ENCODE assay signal across 13 cellular contexts in genomic region chr14:61452452-61452851, GRCh38.
DNase-seq lines count a peak whose midpoint lies in the region; ATAC-seq and TF ChIP-seq lines count a peak whose summit lies in the region.
"Had no signal": no experiment of that assay in that cellular context is flagged by ENCODE, and none has a peak within 500 bp of the region (broad histone marks: within the 10 kb centered on the region; RNA-seq: fewer than 3 reads in every experiment).

No MANE protein-coding gene starts in this region.

- peaks cover 95% of the 10 kb centered on the region for H3K4me1 Mint-ChIP-seq in activated CD8-positive, alpha-beta T cell treated with anti-CD3 and anti-CD28 coated beads for 36 hours (ENCODE audit: low read depth)

- H3K9me2 ChIP-seq in OCI-LY7 (ENCODE audit: insufficient read depth, low read length) = no peaks in the 10 kb centered on the region

- H3K4me3 ChIP-seq in effector memory CD4-positive, alpha-beta T cell (ENCODE audit: insufficient read depth, low read depth, low read length, poor library complexity, severe bottlenecking) = peak overlapping the region; percentile 9
- H3K4me3 ChIP-seq in upper lobe of right lung (no peak overlapping the region), OCI-LY7 (ENCODE audit: low read depth, low read length, poor library complexity, severe bottlenecking) (no peak overlapping the region)
- H3K4me3 ChIP-seq: adrenal gland had no signal

- H3K27ac ChIP-seq in effector memory CD4-positive, alpha-beta T cell (ENCODE audit: insufficient read depth, low read length, poor library complexity, severe bottlenecking) = peak overlapping the region; percentile 56
- H3K27ac ChIP-seq in upper lobe of right lung (peak overlapping the region; percentile 36), OCI-LY7 (ENCODE audit: low read depth, low read length, poor library complexity, severe bottlenecking) (no peak overlapping the region)
- H3K27ac ChIP-seq: adrenal gland had no signal

- TF ChIP-seq CTCF in activated CD8-positive, alpha-beta T cell treated with anti-CD3 and anti-CD28 coated beads for 36 hours (IDR thresholded peaks at IDR 0.05) = no peak
- TF ChIP-seq CTCF in upper lobe of right lung (IDR thresholded peaks at IDR 0.05) (no peak), OCI-LY7 (conservative IDR thresholded peaks at IDR 0.05; ENCODE audit: low read length) (no peak)

- peaks cover 86% of the 10 kb centered on the region for H3K36me3 Mint-ChIP-seq in activated CD8-positive, alpha-beta T cell treated with anti-CD3 and anti-CD28 coated beads for 36 hours (ENCODE audit: low read depth)

- CTCF ChIA-PET in activated CD8-positive, alpha-beta T cell treated with anti-CD3 and anti-CD28 coated beads for 36 hours (lab: Charles Lee) = interaction anchor here (0.9 to 2.3 kb wide), 16 partner anchors 9 to 385 kb away, joined by 3 to 8 read pairs (median 3); partner anchors contain the start of gene PRKCH
- CTCF ChIA-PET in OCI-LY7 (lab: Charles Lee; ENCODE audit: unreplicated experiment) = no interaction called here

- POLR2A ChIA-PET in activated CD8-positive, alpha-beta T cell treated with anti-CD3 and anti-CD28 coated beads for 36 hours (lab: Charles Lee) = interaction anchor here (0.7 to 1.8 kb wide), 21 partner anchors 8 to 385 kb away, joined by 3 to 7 read pairs (median 4); no protein-coding TSS in a partner anchor
- POLR2A ChIA-PET in OCI-LY7 (lab: Charles Lee) = no interaction called here

- DNase-seq in stimulated activated CD4-positive, alpha-beta T cell treated with anti-CD3 and anti-CD28 coated beads, Interleukin-15, amount 100 ng/mL, for 24 hours = peak; percentile 67
- no peak for DNase-seq in stimulated activated CD4-positive, alpha-beta T cell treated with anti-CD3 and anti-CD28 coated beads, Interleukin-12 subunit alpha, Interleukin-12 subunit beta, amount 100 ng/mL, for 4 hours
- DNase-seq in activated CD8-positive, alpha-beta T cell treated with anti-CD3 and anti-CD28 coated beads for 36 hours = peak; percentile 90
- peak in 2 of 3 donors; percentile 20 to 25 for DNase-seq in effector memory CD4-positive, alpha-beta T cell
- DNase-seq in upper lobe of right lung (no peak), iPS-NIHi7 (ENCODE audit: extremely low spot score) (no peak), NCI-H82 (lab: John Stamatoyannopoulos, UW) (no peak), OCI-LY7 (ENCODE audit: low spot score) (no peak)
- DNase-seq: adrenal gland, islet precursor cell, T1000 had no signal

- no peaks in the 10 kb centered on the region for H3K9me3 ChIP-seq in effector memory CD4-positive, alpha-beta T cell (ENCODE audit: control insufficient read depth, low read length)
- H3K9me3 ChIP-seq in upper lobe of right lung = no peaks in the 10 kb centered on the region
- no peaks in the 10 kb centered on the region for H3K9me3 ChIP-seq in OCI-LY7 (ENCODE audit: low read length)
- H3K9me3 ChIP-seq: adrenal gland had no signal

- H3K4me1 ChIP-seq in effector memory CD4-positive, alpha-beta T cell (ENCODE audit: control insufficient read depth, insufficient read depth, low read length, poor library complexity, severe bottlenecking) = peaks cover 80% of the 10 kb centered on the region
- peaks cover 9% of the 10 kb centered on the region for H3K4me1 ChIP-seq in upper lobe of right lung
- H3K4me1 ChIP-seq in OCI-LY7 (ENCODE audit: insufficient read depth, low read length, poor library complexity, severe bottlenecking) = no peaks in the 10 kb centered on the region
- H3K4me1 ChIP-seq: adrenal gland had no signal

- intact Hi-C loops in activated CD8-positive, alpha-beta T cell treated with anti-CD3 and anti-CD28 coated beads for 36 hours (cut with micrococcal nuclease) = loop anchor here (2.0 to 5.0 kb wide), 2 partner anchors 65 to 110 kb away; no protein-coding TSS in a partner anchor
- intact Hi-C loops in upper lobe of right lung (cut with DNase I) = no loop called here
- intact Hi-C loops in OCI-LY7 (cut with micrococcal nuclease; ENCODE audit: unreplicated experiment) = no loop called here

- no peaks in the 10 kb centered on the region for H4K20me1 ChIP-seq in OCI-LY7 (ENCODE audit: insufficient read depth, low read length)

- peaks cover 40% of the 10 kb centered on the region for H3K36me3 ChIP-seq in effector memory CD4-positive, alpha-beta T cell (ENCODE audit: control insufficient read depth, insufficient read depth, low read length)
- peaks cover 45% of the 10 kb centered on the region for H3K36me3 ChIP-seq in upper lobe of right lung
- no peaks in the 10 kb centered on the region for H3K36me3 ChIP-seq in OCI-LY7 (ENCODE audit: insufficient read depth, low read length)
- H3K36me3 ChIP-seq: adrenal gland had no signal

- H3K9me3 Mint-ChIP-seq in activated CD8-positive, alpha-beta T cell treated with anti-CD3 and anti-CD28 coated beads for 36 hours = peaks cover 1% of the 10 kb centered on the region
- H3K9me3 Mint-ChIP-seq: dendritic cell treated with granulocyte-macrophage colony-stimulating factor and Interleukin-4, amounts not matched to agents 40 ng/mL and 50 ng/mL, for 4 days had no signal

- H3K27me3 Mint-ChIP-seq in activated CD8-positive, alpha-beta T cell treated with anti-CD3 and anti-CD28 coated beads for 36 hours = no peaks in the 10 kb centered on the region
- H3K27me3 Mint-ChIP-seq: dendritic cell treated with granulocyte-macrophage colony-stimulating factor and Interleukin-4, amounts not matched to agents 40 ng/mL and 50 ng/mL, for 4 days had no signal

- no peak overlapping the region for H2AFZ ChIP-seq in OCI-LY7 (ENCODE audit: low read length)

- no peaks in the 10 kb centered on the region for H3K79me2 ChIP-seq in OCI-LY7 (ENCODE audit: insufficient read depth, low read depth, low read length)

- peak overlapping the region; percentile 99 for H3K27ac Mint-ChIP-seq in activated CD8-positive, alpha-beta T cell treated with anti-CD3 and anti-CD28 coated beads for 36 hours
- H3K27ac Mint-ChIP-seq: dendritic cell treated with granulocyte-macrophage colony-stimulating factor and Interleukin-4, amounts not matched to agents 40 ng/mL and 50 ng/mL, for 4 days had no signal

- ATAC-seq in activated CD8-positive, alpha-beta T cell treated with anti-CD3 and anti-CD28 coated beads for 36 hours = peak; percentile 86
- ATAC-seq in upper lobe of right lung = peak; percentile 28
- ATAC-seq: Panc1 had no signal

- no TSS peak for BruUV-seq in OCI-LY7 (replicated peaks; lab: Mats Ljungman, UMichigan)

- H3K27me3 ChIP-seq in effector memory CD4-positive, alpha-beta T cell (replicated peaks; ENCODE audit: control insufficient read depth, insufficient read depth, low read length, poor library complexity, severe bottlenecking) = no peaks in the 10 kb centered on the region
- no peaks in the 10 kb centered on the region for H3K27me3 ChIP-seq in upper lobe of right lung
- H3K27me3 ChIP-seq: adrenal gland had no signal

- peak overlapping the region; percentile 72 for H3K4me3 Mint-ChIP-seq in activated CD8-positive, alpha-beta T cell treated with anti-CD3 and anti-CD28 coated beads for 36 hours
- H3K4me3 Mint-ChIP-seq: dendritic cell treated with granulocyte-macrophage colony-stimulating factor and Interleukin-4, amounts not matched to agents 40 ng/mL and 50 ng/mL, for 4 days had no signal

- no peak overlapping the region for H3K4me2 ChIP-seq in OCI-LY7 (ENCODE audit: low read length)

Comparison
In these comparisons a context has a peak if more than half of its experiments do, and no peak if none do; other contexts are left out.
1. DNase-seq: peak in stimulated activated CD4-positive, alpha-beta T cell treated with anti-CD3 and anti-CD28 coated beads, Interleukin-15, amount 100 ng/mL, for 24 hours (single experiment), activated CD8-positive, alpha-beta T cell treated with anti-CD3 and anti-CD28 coated beads for 36 hours (single experiment) and effector memory CD4-positive, alpha-beta T cell (2 of 3); none in stimulated activated CD4-positive, alpha-beta T cell treated with anti-CD3 and anti-CD28 coated beads, Interleukin-12 subunit alpha, Interleukin-12 subunit beta, amount 100 ng/mL, for 4 hours (single experiment), upper lobe of right lung (single experiment), iPS-NIHi7 (single experiment), NCI-H82 (single experiment) and OCI-LY7 (single experiment).